Comparison of ENCODE assay signal across 12 cellular contexts in the genomic region with DNA sequence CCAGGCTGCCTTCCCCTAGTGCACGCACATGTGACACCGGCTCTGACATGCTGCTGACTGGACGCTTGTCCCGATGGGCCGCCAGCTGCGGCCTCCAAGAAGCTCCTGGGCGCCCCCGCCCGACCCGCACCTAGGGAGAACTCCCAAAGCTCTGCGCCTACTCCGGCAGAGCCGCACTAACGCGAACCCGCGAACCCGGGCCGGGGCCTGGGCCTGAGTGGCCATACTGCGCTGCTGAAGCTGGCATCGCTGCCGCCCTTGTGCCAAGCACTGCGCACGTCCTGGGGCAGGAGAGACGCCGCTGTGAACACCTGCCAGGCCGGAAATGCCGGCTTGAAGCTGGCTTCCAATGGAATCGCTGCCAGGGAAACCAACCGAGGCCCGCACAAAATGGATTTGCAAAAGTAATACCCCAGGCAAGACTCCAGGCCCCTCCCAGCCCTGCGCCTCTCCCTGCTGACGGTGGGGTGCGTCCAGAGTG.
DNase-seq lines count a peak whose midpoint lies in the region; ATAC-seq, FAIRE-seq and TF ChIP-seq lines count a peak whose summit lies in the region.
"Had no signal": no experiment of that assay in that cellular context is flagged by ENCODE, and none has a peak within 500 bp of the region (broad histone marks: within the 10 kb centered on the region; RNA-seq: fewer than 3 reads in every experiment).

No MANE protein-coding gene starts in this region.

- TF ChIP-seq POLR2A in H1 (IDR thresholded peaks at IDR 0.05; ENCODE audit: control extremely low read depth in 1 of 2, low read depth in 2 of 2, low read length in 2 of 2) (no peak), right lobe of liver (IDR thresholded peaks at IDR 0.05) (no peak)

- no peaks in the 10 kb centered on the region for H3K79me1 ChIP-seq in H1 (ENCODE audit: low read depth, low read length)

- H3K4me3 ChIP-seq in H1 (ENCODE audit: extremely low read depth in 1 of 4, insufficient read depth in 2 of 4, low read depth in 3 of 4, low read length in 4 of 4) (peak overlapping the region; percentile 15 to 52 (median 23); a peak in 5 of 8 replicates), right lobe of liver (peak overlapping the region in 1 of 3 donors; percentile 39), upper lobe of right lung (peak overlapping the region; percentile 8)
- H3K4me3 ChIP-seq: ascending aorta had no signal

- no peak for TF ChIP-seq CTCF in H1 (IDR thresholded peaks at IDR 0.05; ENCODE audit: control extremely low read depth in 1 of 3, insufficient read depth in 1 of 3, low read depth in 1 of 3, low read length in 3 of 3)
- TF ChIP-seq CTCF in right lobe of liver (IDR thresholded peaks at IDR 0.05) = no peak
- no peak for TF ChIP-seq CTCF in upper lobe of right lung (IDR thresholded peaks at IDR 0.05)
- TF ChIP-seq CTCF in osteocyte (IDR thresholded peaks at IDR 0.05) = no peak

- peaks cover 0 to 3% (median 2%) of the 10 kb centered on the region in 4 experiments; a peak in 4 of 7 replicates for H3K27me3 ChIP-seq in H1 (replicated peaks in 1 of 4; ENCODE audit: control insufficient read depth in 3 of 4, extremely low read depth in 1 of 4, insufficient read depth in 3 of 4, low read length in 3 of 4)
- H3K27me3 ChIP-seq in right lobe of liver = no peaks in the 10 kb centered on the region
- H3K27me3 ChIP-seq in upper lobe of right lung = no peaks in the 10 kb centered on the region
- H3K27me3 ChIP-seq: ascending aorta had no signal

- peak overlapping the region; percentile 54; the same call in 1 of the 2 replicates for H2AFZ ChIP-seq in H1 (ENCODE audit: low read length)

- POLR2A ChIA-PET in activated CD4-positive, alpha-beta T cell treated with anti-CD3 and anti-CD28 coated beads for 36 hours (lab: Charles Lee) = no interaction called here
- POLR2A ChIA-PET in H1 (lab: Charles Lee; ENCODE audit: partially characterized antibody) = no interaction called here

- CTCF ChIA-PET in activated CD4-positive, alpha-beta T cell treated with anti-CD3 and anti-CD28 coated beads for 36 hours (lab: Charles Lee) = no interaction called here
- CTCF ChIA-PET in H1 (lab: Charles Lee; ENCODE audit: partially characterized antibody) = no interaction called here

- H3K36me3 Mint-ChIP-seq in activated CD4-positive, alpha-beta T cell treated with anti-CD3 and anti-CD28 coated beads for 36 hours (ENCODE audit: low read depth) = no peaks in the 10 kb centered on the region
- H3K36me3 Mint-ChIP-seq in activated naive CD4-positive, alpha-beta T cell treated with anti-CD3 and anti-CD28 coated beads, Interleukin-2, amount 50 U/mL, for 72 hours = peaks cover 0 to 5% of the 10 kb centered on the region in 2 donors
- no peaks in the 10 kb centered on the region for H3K36me3 Mint-ChIP-seq in osteocyte (ENCODE audit: unreplicated experiment)

- H3K4me3 Mint-ChIP-seq in activated CD4-positive, alpha-beta T cell treated with anti-CD3 and anti-CD28 coated beads for 36 hours = no peak overlapping the region
- no peak overlapping the region for H3K4me3 Mint-ChIP-seq in osteocyte (ENCODE audit: unreplicated experiment)
- H3K4me3 Mint-ChIP-seq: B cell had no signal

- no peak for TF ChIP-seq EP300 in H1 (IDR thresholded peaks at IDR 0.05; ENCODE audit: borderline replicate concordance in 1 of 2, low read depth in 2 of 2, low read length in 2 of 2)

- H3K56ac ChIP-seq in H1 (replicated peaks; ENCODE audit: insufficient read length, low read depth, low read length) = no peak overlapping the region

- H3K4ac ChIP-seq in H1 (replicated peaks; ENCODE audit: insufficient read length, low read depth, low read length) = no peak overlapping the region

- ATAC-seq in activated CD4-positive, alpha-beta T cell treated with anti-CD3 and anti-CD28 coated beads for 36 hours = peak; percentile 19
- ATAC-seq in right lobe of liver (peak; percentile 55 to 72 (median 66)), upper lobe of right lung (peak; percentile 61)
- ATAC-seq in activated naive CD4-positive, alpha-beta T cell treated with anti-CD3 and anti-CD28 coated beads, Interleukin-2, amount 50 U/mL, for 72 hours = no peak

- H4K5ac ChIP-seq in H1 (ENCODE audit: insufficient read length, low read depth, low read length) = no peak overlapping the region

- H3K4me1 Mint-ChIP-seq in activated CD4-positive, alpha-beta T cell treated with anti-CD3 and anti-CD28 coated beads for 36 hours = no peaks in the 10 kb centered on the region
- no peaks in the 10 kb centered on the region for H3K4me1 Mint-ChIP-seq in osteocyte (ENCODE audit: unreplicated experiment)
- H3K4me1 Mint-ChIP-seq: B cell had no signal

- H3K23ac ChIP-seq in H1 (ENCODE audit: insufficient read length) = no peak overlapping the region

- no peaks in the 10 kb centered on the region for H3K36me3 ChIP-seq in H1 (ENCODE audit: control insufficient read depth in 2 of 4, insufficient read depth in 4 of 4, low read length in 3 of 4)
- no peaks in the 10 kb centered on the region for H3K36me3 ChIP-seq in right lobe of liver
- H3K36me3 ChIP-seq in upper lobe of right lung = no peaks in the 10 kb centered on the region
- H3K36me3 ChIP-seq: ascending aorta had no signal

- intact Hi-C loops in activated CD4-positive, alpha-beta T cell treated with anti-CD3 and anti-CD28 coated beads for 36 hours (cut with DNase I, micrococcal nuclease) = loop anchor here in 1 of 2 experiments (1.0 kb wide), 1 partner anchor 127 kb away; no protein-coding TSS in a partner anchor
- intact Hi-C loops in right lobe of liver (cut with DNase I) = no loop called here
- intact Hi-C loops in upper lobe of right lung (cut with DNase I) = no loop called here

- H2BK120ac ChIP-seq in H1 (replicated peaks; ENCODE audit: low read depth, low read length) = no peak overlapping the region

- H3K27me3 Mint-ChIP-seq in activated CD4-positive, alpha-beta T cell treated with anti-CD3 and anti-CD28 coated beads for 36 hours = peaks cover 14% of the 10 kb centered on the region
- H3K27me3 Mint-ChIP-seq in osteocyte (ENCODE audit: unreplicated experiment) = peaks cover 5% of the 10 kb centered on the region

- no peak overlapping the region for H3K14ac ChIP-seq in H1 (ENCODE audit: insufficient read length)

- H4K8ac ChIP-seq in H1 (ENCODE audit: extremely low read depth, insufficient read depth, low read length) = peak overlapping the region; percentile 71; the same call in 1 of the 2 replicates

- H2BK5ac ChIP-seq in H1 (ENCODE audit: low read depth, low read length) = no peak overlapping the region

- H2AK5ac ChIP-seq in H1 (ENCODE audit: low read depth, low read length) = no peak overlapping the region

- H4K20me1 ChIP-seq in H1 (replicated peaks in 1 of 2; ENCODE audit: control insufficient read depth in 1 of 2, insufficient read depth in 2 of 2, low read length in 2 of 2) = no peaks in the 10 kb centered on the region

- H3K79me2 ChIP-seq in H1 (ENCODE audit: control insufficient read depth in 1 of 2, insufficient read depth in 2 of 2, low read length in 2 of 2) = no peaks in the 10 kb centered on the region

- whole genome bisulfite sequencing in H1 (ENCODE audit: extremely low coverage in 1 of 2, insufficient coverage in 1 of 2, insufficient read length in 1 of 2, insufficient replicate concordance in 2 of 2, low coverage in 1 of 2, low lambda C conversion rate in 2 of 2, missing lambda C conversion rate in 1 of 2), 2 experiments = 16% methylated on average over 32 of the region's 34 CpGs; no CpG with 5 or more reads in 1 of the 2 experiments
- 7% methylated on average over 30 of the region's 34 CpGs for WGBS in right lobe of liver (ENCODE audit: insufficient coverage, low coverage, low lambda C conversion rate, missing lambda C conversion rate)

- no peak overlapping the region for H4K91ac ChIP-seq in H1 (replicated peaks; ENCODE audit: insufficient read length, low read length)

- no peak overlapping the region for H2BK15ac ChIP-seq in H1 (ENCODE audit: low read length)

- H3K18ac ChIP-seq in H1 (ENCODE audit: extremely low read depth, low read length) = no peak overlapping the region

- DNase-seq in activated CD4-positive, alpha-beta T cell treated with anti-CD3 and anti-CD28 coated beads for 36 hours = peak; percentile 9
- no peak for DNase-seq in activated CD4-positive, alpha-beta T cell treated with anti-CD3 and anti-CD28 coated beads, Interleukin-2, amount 50 U/mL, for 4 hours
- DNase-seq in H1 (ENCODE audit: low read depth in 1 of 2, low spot score in 2 of 2) = peak; percentile 15 to 69
- peak; percentile 26 to 54 (median 52) for DNase-seq in right lobe of liver
- DNase-seq in upper lobe of right lung = peak; percentile 63
- no peak for DNase-seq in stimulated activated CD4-positive, alpha-beta T cell treated with anti-CD3 and anti-CD28 coated beads, Interleukin-2, amount 100 ng/mL, for 24 hours
- DNase-seq in activated naive CD4-positive, alpha-beta T cell treated with anti-CD3 and anti-CD28 coated beads, Interleukin-2, amount 50 U/mL, for 72 hours (ENCODE audit: low spot score in 2 of 2) = no peak
- DNase-seq in osteocyte (ENCODE audit: extremely low spot score, unreplicated experiment) = no peak
- DNase-seq: kidney glomerular epithelial cell had no signal

- H3K4me1 ChIP-seq in H1 (replicated peaks in 1 of 4; ENCODE audit: control insufficient read depth in 3 of 4, insufficient read depth in 4 of 4, low read length in 3 of 4) (no peaks in the 10 kb centered on the region), right lobe of liver (no peaks in the 10 kb centered on the region), upper lobe of right lung (no peaks in the 10 kb centered on the region)
- H3K4me1 ChIP-seq: ascending aorta had no signal

- TF ChIP-seq RAD21 in H1 (IDR thresholded peaks at IDR 0.05 in 1 of 2, conservative IDR thresholded peaks at IDR 0.05 in 1 of 2; ENCODE audit: low read depth in 2 of 2, low read length in 2 of 2) = 0 out of 4 replicates have a peak, but pooled peaks of 1 of the 2 experiments have one; percentile 3

- H2BK12ac ChIP-seq in H1 (ENCODE audit: low read depth, low read length) = no peak overlapping the region

- H2BK20ac ChIP-seq in H1 (ENCODE audit: low read length) = no peak overlapping the region

- no peaks in the 10 kb centered on the region for H3K9me3 ChIP-seq in H1 (ENCODE audit: insufficient read depth in 2 of 2, low read depth in 1 of 2, low read length in 1 of 2)
- no peaks in the 10 kb centered on the region for H3K9me3 ChIP-seq in right lobe of liver
- no peaks in the 10 kb centered on the region for H3K9me3 ChIP-seq in upper lobe of right lung
- H3K9me3 ChIP-seq: ascending aorta had no signal

- H3K27ac Mint-ChIP-seq in activated CD4-positive, alpha-beta T cell treated with anti-CD3 and anti-CD28 coated beads for 36 hours = no peak overlapping the region
- H3K27ac Mint-ChIP-seq in activated naive CD4-positive, alpha-beta T cell treated with anti-CD3 and anti-CD28 coated beads, Interleukin-2, amount 50 U/mL, for 72 hours = no peak overlapping the region
- no peak overlapping the region for H3K27ac Mint-ChIP-seq in osteocyte (ENCODE audit: unreplicated experiment)
- H3K27ac Mint-ChIP-seq: B cell, progenitor cell of endocrine pancreas had no signal

- no peak for FAIRE-seq in H1 (lab: Jason Lieb, UNC)

- peaks cover 3% of the 10 kb centered on the region; the same call in 1 of the 2 replicates for H3K23me2 ChIP-seq in H1 (ENCODE audit: low read depth, low read length)

- H3K9me3 Mint-ChIP-seq in activated CD4-positive, alpha-beta T cell treated with anti-CD3 and anti-CD28 coated beads for 36 hours (ENCODE audit: low read depth) = no peaks in the 10 kb centered on the region
- H3K9me3 Mint-ChIP-seq in activated naive CD4-positive, alpha-beta T cell treated with anti-CD3 and anti-CD28 coated beads, Interleukin-2, amount 50 U/mL, for 72 hours = no peaks in the 10 kb centered on the region
- no peaks in the 10 kb centered on the region for H3K9me3 Mint-ChIP-seq in osteocyte (ENCODE audit: unreplicated experiment)

- no peak overlapping the region for H3K27ac ChIP-seq in H1 (ENCODE audit: low read depth, low read length)
- no peak overlapping the region for H3K27ac ChIP-seq in right lobe of liver
- no peak overlapping the region for H3K27ac ChIP-seq in upper lobe of right lung
- H3K27ac ChIP-seq: ascending aorta had no signal

- peak overlapping the region; percentile 57 to 63 for H3K4me2 ChIP-seq in H1 (ENCODE audit: insufficient read depth in 1 of 2, low read depth in 2 of 2, low read length in 2 of 2)

- H3K9ac ChIP-seq in H1 (replicated peaks in 1 of 4; ENCODE audit: extremely low read depth in 1 of 4, low read depth in 3 of 4, low read length in 3 of 4) = no peak overlapping the region

Comparison
In these comparisons a context has a peak if more than half of its experiments do, and no peak if none do; other contexts are left out.
1. DNase-seq: peak in activated CD4-positive, alpha-beta T cell treated with anti-CD3 and anti-CD28 coated beads for 36 hours (single experiment), H1 (2 of 2), right lobe of liver (3 of 3) and upper lobe of right lung (single experiment); none in activated CD4-positive, alpha-beta T cell treated with anti-CD3 and anti-CD28 coated beads, Interleukin-2, amount 50 U/mL, for 4 hours (0 of 2), stimulated activated CD4-positive, alpha-beta T cell treated with anti-CD3 and anti-CD28 coated beads, Interleukin-2, amount 100 ng/mL, for 24 hours (0 of 2), activated naive CD4-positive, alpha-beta T cell treated with anti-CD3 and anti-CD28 coated beads, Interleukin-2, amount 50 U/mL, for 72 hours (0 of 2) and osteocyte (single experiment).
2. ATAC-seq: peak in activated CD4-positive, alpha-beta T cell treated with anti-CD3 and anti-CD28 coated beads for 36 hours (single experiment), right lobe of liver (4 of 4) and upper lobe of right lung (single experiment); none in activated naive CD4-positive, alpha-beta T cell treated with anti-CD3 and anti-CD28 coated beads, Interleukin-2, amount 50 U/mL, for 72 hours (0 of 2).